Comparison of ENCODE assay signal across 25 cellular contexts in the genomic region with DNA sequence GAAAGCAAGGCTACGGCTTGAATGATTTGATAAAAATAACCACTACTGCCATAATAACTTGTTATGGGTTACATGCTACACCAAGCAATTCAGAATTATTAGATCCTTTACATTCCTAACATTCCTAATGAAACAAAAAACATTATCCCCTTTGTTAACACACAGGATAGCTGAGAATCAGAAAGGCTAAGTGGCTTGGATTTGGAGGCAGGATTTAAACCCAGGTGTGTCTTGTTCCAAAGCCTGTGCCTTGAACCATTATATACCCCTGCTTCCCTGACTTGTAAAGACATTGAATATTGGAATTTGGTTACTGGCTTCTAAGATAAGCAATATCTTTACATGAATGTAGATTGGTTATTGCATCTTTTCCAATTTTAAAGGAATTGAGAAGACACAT.
"Had no signal": no experiment of that assay in that cellular context is flagged by ENCODE, and none has a peak within 500 bp of the region (broad histone marks: within the 10 kb centered on the region; RNA-seq: fewer than 3 reads in every experiment).

No MANE protein-coding gene starts in this region.

- DNase-seq: activated CD4-positive, alpha-beta T cell treated with anti-CD3 and anti-CD28 coated beads, Interleukin-2, amount 50 U/mL, for 1 hour; activated CD4-positive, CD25-positive, alpha-beta regulatory T cell treated with anti-CD3 and anti-CD28 coated beads, Interleukin-2, amount 50 U/mL, for 72 hours; activated CD8-positive, alpha-beta T cell treated with anti-CD3 and anti-CD28 coated beads for 36 hours; activated naive CD8-positive, alpha-beta T cell treated with anti-CD3 and anti-CD28 coated beads, Interleukin-2, amount 50 U/mL, for 24 hours; activated T-cell treated with anti-CD3 and anti-CD28 coated beads, Interleukin-2, amount 50 U/mL, for 4 hours; body of pancreas; dermis blood vessel endothelial cell; effector CD4-positive, alpha-beta T cell; esophagus squamous epithelium; foreskin melanocyte; naive thymus-derived CD8-positive, alpha-beta T cell; occipital lobe; right cardiac atrium; spleen; stimulated activated naive CD4-positive, alpha-beta T cell treated with Interleukin-2 at 50 U/mL for 16 hours; T-helper 17 cell; T1000; trophoblast cell; WERI-Rb-1 had no signal

- H3K9me3 ChIP-seq: body of pancreas, esophagus squamous epithelium, spleen had no signal

- H3K4me3 ChIP-seq: body of pancreas, esophagus squamous epithelium, spleen had no signal

- H3K36me3 ChIP-seq: esophagus squamous epithelium, spleen, WERI-Rb-1 had no signal

- H3K27ac Mint-ChIP-seq: activated CD8-positive, alpha-beta T cell treated with anti-CD3 and anti-CD28 coated beads for 36 hours; activated naive CD4-positive, alpha-beta T cell treated with anti-CD3 and anti-CD28 coated beads, Interleukin-2, amount 50 U/mL, for 24 hours; activated naive CD8-positive, alpha-beta T cell treated with anti-CD3 and anti-CD28 coated beads, Interleukin-2, amount 50 U/mL, for 24 hours; activated T-helper 2 cell treated with anti-CD3 and anti-CD28 coated beads, Interferon-gamma antibody, Interleukin-2, Interleukin-4, amounts not matched to agents 10 μg/mL and 5 μg/mL and 100 μg/mL, durations not matched to agents 14 hours and 24 hours and 36 hours; naive thymus-derived CD8-positive, alpha-beta T cell; T-helper 17 cell had no signal

- H3K9me3 Mint-ChIP-seq: activated CD8-positive, alpha-beta T cell treated with anti-CD3 and anti-CD28 coated beads for 36 hours; activated naive CD4-positive, alpha-beta T cell treated with anti-CD3 and anti-CD28 coated beads, Interleukin-2, amount 50 U/mL, for 24 hours; activated naive CD8-positive, alpha-beta T cell treated with anti-CD3 and anti-CD28 coated beads, Interleukin-2, amount 50 U/mL, for 24 hours; activated T-cell treated with anti-CD3 and anti-CD28 coated beads, Interleukin-2, amount 50 U/mL, for 4 hours; activated T-helper 2 cell treated with anti-CD3 and anti-CD28 coated beads, Interferon-gamma antibody, Interleukin-2, Interleukin-4, amounts not matched to agents 10 μg/mL and 5 μg/mL and 100 μg/mL, durations not matched to agents 14 hours and 24 hours and 36 hours; neural crest cell had no signal

- H3K4me3 Mint-ChIP-seq: activated CD8-positive, alpha-beta T cell treated with anti-CD3 and anti-CD28 coated beads for 36 hours; activated naive CD4-positive, alpha-beta T cell treated with anti-CD3 and anti-CD28 coated beads, Interleukin-2, amount 50 U/mL, for 24 hours; activated naive CD8-positive, alpha-beta T cell treated with anti-CD3 and anti-CD28 coated beads, Interleukin-2, amount 50 U/mL, for 24 hours; activated T-cell treated with anti-CD3 and anti-CD28 coated beads, Interleukin-2, amount 50 U/mL, for 4 hours; naive thymus-derived CD8-positive, alpha-beta T cell; neural crest cell; T-helper 17 cell had no signal

- ATAC-seq: activated CD8-positive, alpha-beta T cell treated with anti-CD3 and anti-CD28 coated beads for 36 hours; activated naive CD8-positive, alpha-beta T cell treated with anti-CD3 and anti-CD28 coated beads, Interleukin-2, amount 50 U/mL, for 24 hours; activated T-cell treated with anti-CD3 and anti-CD28 coated beads, Interleukin-2, amount 50 U/mL, for 4 hours; body of pancreas; naive thymus-derived CD8-positive, alpha-beta T cell; right cardiac atrium; T-helper 17 cell had no signal

- H3K27me3 ChIP-seq: body of pancreas, esophagus squamous epithelium, spleen had no signal

- H3K27ac ChIP-seq: body of pancreas, epithelial cell of prostate, esophagus squamous epithelium, spleen, WERI-Rb-1 had no signal

- FAIRE-seq: endometrium, urothelium cell line had no signal

- H3K36me3 Mint-ChIP-seq: activated naive CD4-positive, alpha-beta T cell treated with anti-CD3 and anti-CD28 coated beads, Interleukin-2, amount 50 U/mL, for 24 hours; naive thymus-derived CD8-positive, alpha-beta T cell had no signal

- H3K4me1 Mint-ChIP-seq: activated naive CD4-positive, alpha-beta T cell treated with anti-CD3 and anti-CD28 coated beads, Interleukin-2, amount 50 U/mL, for 24 hours; activated naive CD8-positive, alpha-beta T cell treated with anti-CD3 and anti-CD28 coated beads, Interleukin-2, amount 50 U/mL, for 24 hours; naive thymus-derived CD8-positive, alpha-beta T cell; T-helper 17 cell had no signal

- H3K27me3 Mint-ChIP-seq: activated CD8-positive, alpha-beta T cell treated with anti-CD3 and anti-CD28 coated beads for 36 hours; activated naive CD4-positive, alpha-beta T cell treated with anti-CD3 and anti-CD28 coated beads, Interleukin-2, amount 50 U/mL, for 24 hours; activated naive CD8-positive, alpha-beta T cell treated with anti-CD3 and anti-CD28 coated beads, Interleukin-2, amount 50 U/mL, for 24 hours; T-helper 17 cell had no signal

- H3K4me1 ChIP-seq: body of pancreas, esophagus squamous epithelium, spleen had no signal
